ENCODE assay signal across 8 cellular contexts in genomic region chr1:206687915-206688442, GRCh38. TPM values are rescaled to one million over a fixed set of nuclear protein-coding genes. Genes with fewer than 3 reads are reported as not detected.
DNase-seq lines count a peak whose midpoint lies in the region; ATAC-seq and TF ChIP-seq lines count a peak whose summit lies in the region.

No MANE protein-coding gene starts in this region.

- H3K27me3 ChIP-seq in BJ (ENCODE audit: control insufficient read depth, insufficient read depth, low read length) (peaks cover 2% of the 10 kb centered on the region; the same call in 1 of the 2 replicates), HUES6 (ENCODE audit: control insufficient read depth, insufficient read depth, low read length) (peaks cover 19% of the 10 kb centered on the region), A673 (replicated peaks; ENCODE audit: insufficient read depth, low read depth, low read length, poor library complexity) (peaks cover 7% of the 10 kb centered on the region), foreskin keratinocyte (peaks cover under 1% of the 10 kb centered on the region)

- intact Hi-C loops in A673 (cut with micrococcal nuclease; ENCODE audit: unreplicated experiment), result no loop called here

- H3K9me3 ChIP-seq in HUES6 (ENCODE audit: control insufficient read depth, insufficient read depth, low read depth, low read length) (no peaks in the 10 kb centered on the region), A673 (ENCODE audit: low read depth, low read length, poor library complexity, severe bottlenecking) (no peaks in the 10 kb centered on the region)

- no peak for TF ChIP-seq CTCF in BJ (IDR thresholded peaks at IDR 0.05; ENCODE audit: insufficient read depth, low read depth, low read length)
- no peak for TF ChIP-seq CTCF in cardiac fibroblast (IDR thresholded peaks at IDR 0.05; ENCODE audit: low read depth, low read length)
- TF ChIP-seq CTCF in A673 (conservative IDR thresholded peaks at IDR 0.05; ENCODE audit: low read depth, low read length), result no peak
- no peak for TF ChIP-seq CTCF in foreskin keratinocyte (conservative IDR thresholded peaks at IDR 0.05)

- DNase-seq in BJ (ENCODE audit: low read depth), result no peak
- peak; percentile 54 to 56 for DNase-seq in cardiac fibroblast (ENCODE audit: low read depth in 2 of 2)
- DNase-seq in mesenteric fat pad (ENCODE audit: low spot score), result peak; percentile 69
- DNase-seq in A673 (ENCODE audit: low spot score), result no peak
- DNase-seq in foreskin keratinocyte, result no peak
- no peak for DNase-seq in foreskin melanocyte

- H3K27ac ChIP-seq in HUES6 (ENCODE audit: low read depth, low read length), result peak overlapping the region; percentile 27; the same call in 1 of the 2 replicates
- no peak overlapping the region for H3K27ac ChIP-seq in A673 (ENCODE audit: low read depth, low read length, poor library complexity, severe bottlenecking)
- H3K27ac ChIP-seq in foreskin keratinocyte, result no peak overlapping the region

- no TSS peak for BruUV-seq in A673 (replicated peaks; lab: Mats Ljungman, UMichigan)

- POLR2A ChIA-PET in BJ (lab: Charles Lee), result no interaction called here
- POLR2A ChIA-PET in A673 (lab: Charles Lee; ENCODE audit: low non-redundant PET), result no interaction called here

- CTCF ChIA-PET in BJ (lab: Yijun Ruan, JAX) (interaction anchor here (0.6 to 1.6 kb wide), 6 partner anchors 11 to 121 kb away, joined by 3 to 6 read pairs (median 3); no protein-coding TSS in a partner anchor), A673 (lab: Charles Lee) (no interaction called here)

- H3K4me1 ChIP-seq in HUES6 (ENCODE audit: control insufficient read depth, insufficient read depth, low read length) (peaks cover 71% of the 10 kb centered on the region), A673 (ENCODE audit: insufficient read depth, low read length, poor library complexity, severe bottlenecking) (peaks cover 13% of the 10 kb centered on the region), foreskin keratinocyte (peaks cover 13% of the 10 kb centered on the region)

- ATAC-seq in GM21447 (IDR thresholded peaks at IDR 0.05; ENCODE audit: unreplicated experiment) (no peak), foreskin keratinocyte (no peak)

- no peaks in the 10 kb centered on the region for H3K36me3 ChIP-seq in BJ (ENCODE audit: control insufficient read depth, insufficient read depth, low read length)
- no peaks in the 10 kb centered on the region for H3K36me3 ChIP-seq in HUES6 (ENCODE audit: control insufficient read depth, insufficient read depth, low read length)
- H3K36me3 ChIP-seq in A673 (ENCODE audit: insufficient read depth, low read length, poor library complexity, severe bottlenecking), result no peaks in the 10 kb centered on the region

- H3K4me3 ChIP-seq in BJ (ENCODE audit: low read depth, low read length), result 0 out of 2 replicates have a peak overlapping the region, but pooled peaks have one; percentile 5
- H3K4me3 ChIP-seq in HUES6 (ENCODE audit: low read depth, low read length), result peak overlapping the region; percentile 96
- peak overlapping the region in 1 of 2 donors; percentile 3 for H3K4me3 ChIP-seq in cardiac fibroblast (replicated peaks in 1 of 2; ENCODE audit: low read depth in 2 of 2, low read length in 2 of 2)
- no peak overlapping the region for H3K4me3 ChIP-seq in A673 (ENCODE audit: low read depth, low read length, poor library complexity, severe bottlenecking)

- peak overlapping the region; percentile 55 for H3K9ac ChIP-seq in HUES6 (ENCODE audit: low read length)

RNA-seq across cellular contexts. Expression of gene MAPKAPK2, which starts 3.3 kb away (rescaled TPM):
- polyA plus RNA-seq in BJ (2011; rRNA removed) (65.6 and 80.1 TPM in 2 replicates), foreskin keratinocyte (52.4 and 57.9 TPM in 2 replicates)
- polyA minus RNA-seq in BJ (2011; rRNA and poly(A)+ RNA removed), result 54.4 and 63.8 TPM in 2 replicates
- total RNA-seq in mesenteric fat pad (103 TPM), A673 (2021) (39.2 and 41.9 TPM in 2 replicates), foreskin keratinocyte (63.7 and 64.0 TPM in 2 replicates)

RNA-seq across cellular contexts. Expression of gene DYRK3, which starts 52.6 kb away (rescaled TPM):
- 7.4 and 10.8 TPM in 2 replicates for polyA plus RNA-seq in BJ (2011; rRNA removed)
- polyA minus RNA-seq in BJ (2011; rRNA and poly(A)+ RNA removed), result 7.1 and 8.2 TPM in 2 replicates
- total RNA-seq in mesenteric fat pad, result 16.1 TPM
- total RNA-seq in A673 (2021), result 18.7 and 24.0 TPM in 2 replicates
- 25.1 and 26.1 TPM in 2 replicates for total RNA-seq in foreskin keratinocyte
- polyA plus RNA-seq in foreskin keratinocyte, result 7.5 and 8.1 TPM in 2 replicates

Comparison
In these comparisons a context has a peak if more than half of its experiments do, and no peak if none do; other contexts are left out.
1. DNase-seq: peak in cardiac fibroblast (2 of 2) and mesenteric fat pad (single experiment); none in BJ (single experiment), A673 (single experiment), foreskin keratinocyte (0 of 2) and foreskin melanocyte (single experiment).